Comparison of ENCODE assay signal across 28 cellular contexts in genomic region chr14:68160779-68161546, GRCh38.
DNase-seq lines count a peak whose midpoint lies in the region; ATAC-seq, FAIRE-seq and TF ChIP-seq lines count a peak whose summit lies in the region.
"Had no signal": no experiment of that assay in that cellular context is flagged by ENCODE, and none has a peak within 500 bp of the region (broad histone marks: within the 10 kb centered on the region; RNA-seq: fewer than 3 reads in every experiment).

No MANE protein-coding gene starts in this region.

- FAIRE-seq in TTC549 (lab: Jason Lieb, UNC) (peak; percentile 96), H54 (lab: Jason Lieb, UNC) (no peak)
- FAIRE-seq: islet of Langerhans had no signal

- H3K4me3 ChIP-seq in HEK293 (ENCODE audit: low read depth, low read length) (no peak overlapping the region), stomach (no peak overlapping the region)
- H3K4me3 ChIP-seq: colonic mucosa, gastrocnemius medialis, psoas muscle, thoracic aorta had no signal

- H3K36me3 ChIP-seq in HEK293 (ENCODE audit: control insufficient read depth in 2 of 2, insufficient read depth in 1 of 2, low read length in 2 of 2) (no peaks in the 10 kb centered on the region), stomach (no peaks in the 10 kb centered on the region)
- H3K36me3 ChIP-seq: brain microvascular endothelial cell, colonic mucosa, gastrocnemius medialis, thoracic aorta had no signal

- TF ChIP-seq CTCF in HEK293 (tag by site-specific recombination; IDR thresholded peaks at IDR 0.05) (no peak), stomach (IDR thresholded peaks at IDR 0.05) (no peak)

- WGBS in stomach, 5 donors, result 54 to 67% (median 56%) methylated on average over 4 of the region's 4 CpGs

- H3K4me1 ChIP-seq in HEK293 (ENCODE audit: control insufficient read depth, insufficient read depth, low read length), result peaks cover 35% of the 10 kb centered on the region
- H3K4me1 ChIP-seq in stomach, result peaks cover 5 to 64% (median 46%) of the 10 kb centered on the region in 4 donors
- H3K4me1 ChIP-seq: colonic mucosa had no signal

- ATAC-seq in GM21786 (IDR thresholded peaks at IDR 0.05; ENCODE audit: unreplicated experiment) (no peak), GM21529 (IDR thresholded peaks at IDR 0.05; ENCODE audit: unreplicated experiment) (no peak)
- ATAC-seq: activated CD8-positive, alpha-beta T cell treated with anti-CD3 and anti-CD28 coated beads for 36 hours; CD8-positive, alpha-beta T cell; gastrocnemius medialis; psoas muscle; SK-N-SH treated with all-trans-retinoic acid at 6 μM for 48 hours; stimulated activated effector memory CD8-positive, alpha-beta T cell treated with anti-CD3 and anti-CD28 coated beads, Interleukin-12 subunit alpha, Interleukin-12 subunit beta, amount 100 ng/mL, for 72 hours had no signal

- TF ChIP-seq POLR2A in stomach (IDR thresholded peaks at IDR 0.05) (no peak), H54 (IDR thresholded peaks at IDR 0.05; ENCODE audit: low read depth, low read length) (no peak)

- no peaks in the 10 kb centered on the region for H3K27me3 ChIP-seq in stomach
- H3K27me3 ChIP-seq: brain microvascular endothelial cell, colonic mucosa, gastrocnemius medialis had no signal

- H3K9me3 ChIP-seq in HEK293 (ENCODE audit: control insufficient read depth, insufficient read depth, low read depth, low read length) (no peaks in the 10 kb centered on the region), stomach (no peaks in the 10 kb centered on the region)
- H3K9me3 ChIP-seq: colonic mucosa, gastrocnemius medialis, psoas muscle, thoracic aorta had no signal

- TF ChIP-seq EP300 in stomach (IDR thresholded peaks at IDR 0.05), result no peak

- CTCF ChIA-PET in HEK293 (lab: Yijun Ruan, JAX), result no interaction called here

- H3K27ac ChIP-seq in HEK293 (ENCODE audit: extremely low read depth, low read depth, low read length) (peak overlapping the region; percentile 48; the same call in 1 of the 2 replicates), stomach (peak overlapping the region in 3 of 5 donors; percentile 9 to 58 (median 35))
- H3K27ac ChIP-seq: brain microvascular endothelial cell, colonic mucosa, gastrocnemius medialis, psoas muscle, RWPE1, thoracic aorta had no signal

- DNase-seq in fibroblast of gingiva (ENCODE audit: low read depth) (peak; percentile 16), stomach (no peak), H54 (ENCODE audit: insufficient read length, low spot score) (no peak), NOMO-1 (lab: John Stamatoyannopoulos, UW; ENCODE audit: unreplicated experiment in 2 of 2) (no peak)
- DNase-seq: activated CD4-positive, CD25-positive, alpha-beta regulatory T cell; activated CD8-positive, alpha-beta T cell treated with anti-CD3 and anti-CD28 coated beads for 36 hours; activated gamma-delta T cell treated with Interleukin-2 at 50 U/mL for 16 hours; activated T-cell treated with anti-CD3 and anti-CD28 coated beads for 4 hours; brain microvascular endothelial cell; CD8-positive, alpha-beta T cell; colonic mucosa; DMS53; gastrocnemius medialis; Kasumi-1; NCI-H1092; NCI-H2171 treated with DMSO at 0.1 percent for 48 hours; NCI-H524 treated with DMSO at 0.1 percent for 48 hours; psoas muscle; stimulated activated CD4-positive, alpha-beta T cell treated with anti-CD3 and anti-CD28 coated beads, Interleukin-1b, Interleukin-23, amount 100 ng/mL, for 48 hours had no signal

- intact Hi-C loops in stomach (cut with DNase I; ENCODE audit: low total_unique reads), result no loop called here

- POLR2A ChIA-PET in HEK293 (lab: Yijun Ruan, JAX), result no interaction called here

TF ChIP-seq in HEK293, 187 proteins besides CTCF, POLR2A, EP300 and RAD21 (continues in another document):
- no peak for TF ChIP-seq ZNF747 (tag by site-specific recombination; IDR thresholded peaks at IDR 0.05)
- no peak for TF ChIP-seq TRIM28 (IDR thresholded peaks at IDR 0.05; ENCODE audit: borderline replicate concordance, low read length)
- no peak for TF ChIP-seq ZBTB21 (tag by site-specific recombination; IDR thresholded peaks at IDR 0.05)
- no peak for TF ChIP-seq ZNF138 (tag by site-specific recombination; IDR thresholded peaks at IDR 0.05; ENCODE audit: borderline replicate concordance)
- no peak for TF ChIP-seq HIC1 (tag by site-specific recombination; IDR thresholded peaks at IDR 0.05)
- TF ChIP-seq PRDM1 (tag by site-specific recombination; IDR thresholded peaks at IDR 0.05), result no peak
- no peak for TF ChIP-seq ZNF571 (tag by site-specific recombination; IDR thresholded peaks at IDR 0.05)
- no peak for TF ChIP-seq ZBTB6 (tag by site-specific recombination; IDR thresholded peaks at IDR 0.05)
- TF ChIP-seq TSHZ1 (tag by site-specific recombination; IDR thresholded peaks at IDR 0.05; ENCODE audit: borderline replicate concordance), result no peak
- TF ChIP-seq ZNF133 (tag by site-specific recombination; IDR thresholded peaks at IDR 0.05), result 0 out of 2 replicates have a peak, but pooled peaks have one; percentile 27
- TF ChIP-seq PRDM6 (tag by site-specific recombination; IDR thresholded peaks at IDR 0.05), result peak; percentile 53; the same call in 1 of the 2 replicates
- TF ChIP-seq ZNF121 (tag by site-specific recombination; IDR thresholded peaks at IDR 0.05), result no peak
- TF ChIP-seq ZNF23 (tag by site-specific recombination; IDR thresholded peaks at IDR 0.05; ENCODE audit: borderline replicate concordance), result no peak
